ENCODE assay signal across 19 cellular contexts in genomic region chrX:41192880-41193279, GRCh38.
DNase-seq lines count a peak whose midpoint lies in the region; ATAC-seq and TF ChIP-seq lines count a peak whose summit lies in the region.
"Had no signal": no experiment of that assay in that cellular context is flagged by ENCODE, and none has a peak within 500 bp of the region (broad histone marks: within the 10 kb centered on the region; RNA-seq: fewer than 3 reads in every experiment).

No MANE protein-coding gene starts in this region.

- H3K9me3 Mint-ChIP-seq in activated T-cell treated with anti-CD3 and anti-CD28 coated beads, Interleukin-2, amount 50 U/mL, for 72 hours = no peaks in the 10 kb centered on the region
- no peaks in the 10 kb centered on the region for H3K9me3 Mint-ChIP-seq in activated T-cell treated with anti-CD3 and anti-CD28 coated beads, Interleukin-2, amount 50 U/mL, for 24 hours
- peaks cover 9% of the 10 kb centered on the region for H3K9me3 Mint-ChIP-seq in progenitor cell of endocrine pancreas (ENCODE audit: low read depth)
- no peaks in the 10 kb centered on the region for H3K9me3 Mint-ChIP-seq in activated T-helper 2 cell treated with anti-CD3 and anti-CD28 coated beads, Interferon-gamma antibody, Interleukin-2, Interleukin-4, amounts not matched to agents 10 μg/mL and 5 μg/mL and 100 μg/mL, durations not matched to agents 14 hours and 24 hours and 36 hours
- H3K9me3 Mint-ChIP-seq: CD4-positive, CD25-positive, alpha-beta regulatory T cell had no signal

- H3K36me3 Mint-ChIP-seq in activated T-cell treated with anti-CD3 and anti-CD28 coated beads, Interleukin-2, amount 50 U/mL, for 72 hours (ENCODE audit: insufficient read depth in 2 of 2) = peaks cover 4 to 29% of the 10 kb centered on the region in 2 donors
- H3K36me3 Mint-ChIP-seq in activated T-cell treated with anti-CD3 and anti-CD28 coated beads, Interleukin-2, amount 50 U/mL, for 24 hours (ENCODE audit: low read depth) = peaks cover 84% of the 10 kb centered on the region
- H3K36me3 Mint-ChIP-seq in progenitor cell of endocrine pancreas (ENCODE audit: insufficient read depth) = peaks cover 10% of the 10 kb centered on the region
- peaks cover 44% of the 10 kb centered on the region for H3K36me3 Mint-ChIP-seq in activated T-helper 2 cell treated with anti-CD3 and anti-CD28 coated beads, Interferon-gamma antibody, Interleukin-2, Interleukin-4, amounts not matched to agents 10 μg/mL and 5 μg/mL and 100 μg/mL, durations not matched to agents 14 hours and 24 hours and 36 hours (ENCODE audit: low read depth)

- no peak overlapping the region for H3K4me3 ChIP-seq in choroid plexus epithelial cell (ENCODE audit: low read depth, low read length)
- H3K4me3 ChIP-seq: uterus had no signal

- no peak for ATAC-seq in activated T-cell treated with anti-CD3 and anti-CD28 coated beads, Interleukin-2, amount 50 U/mL, for 72 hours (replicated peaks in 1 of 2)
- ATAC-seq: SK-N-SH treated with all-trans-retinoic acid at 6 μM for 48 hours had no signal

- intact Hi-C loops in activated T-helper 2 cell treated with anti-CD3 and anti-CD28 coated beads, Interferon-gamma antibody, Interleukin-2, Interleukin-4, amounts not matched to agents 10 μg/mL and 5 μg/mL and 100 μg/mL, durations not matched to agents 14 hours and 24 hours and 36 hours (cut with micrococcal nuclease) = no loop called here

- no peaks in the 10 kb centered on the region for H3K4me1 Mint-ChIP-seq in activated T-cell treated with anti-CD3 and anti-CD28 coated beads, Interleukin-2, amount 50 U/mL, for 72 hours (ENCODE audit: low read depth)
- no peaks in the 10 kb centered on the region for H3K4me1 Mint-ChIP-seq in activated T-cell treated with anti-CD3 and anti-CD28 coated beads, Interleukin-2, amount 50 U/mL, for 24 hours (ENCODE audit: low read depth)
- no peaks in the 10 kb centered on the region for H3K4me1 Mint-ChIP-seq in progenitor cell of endocrine pancreas (ENCODE audit: low read depth)
- no peaks in the 10 kb centered on the region for H3K4me1 Mint-ChIP-seq in activated T-helper 2 cell treated with anti-CD3 and anti-CD28 coated beads, Interferon-gamma antibody, Interleukin-2, Interleukin-4, amounts not matched to agents 10 μg/mL and 5 μg/mL and 100 μg/mL, durations not matched to agents 14 hours and 24 hours and 36 hours (ENCODE audit: low read depth)

- no peaks in the 10 kb centered on the region for H3K27me3 Mint-ChIP-seq in activated T-cell treated with anti-CD3 and anti-CD28 coated beads, Interleukin-2, amount 50 U/mL, for 72 hours (ENCODE audit: low read depth)
- H3K27me3 Mint-ChIP-seq in activated T-cell treated with anti-CD3 and anti-CD28 coated beads, Interleukin-2, amount 50 U/mL, for 24 hours = no peaks in the 10 kb centered on the region
- no peaks in the 10 kb centered on the region for H3K27me3 Mint-ChIP-seq in progenitor cell of endocrine pancreas
- H3K27me3 Mint-ChIP-seq in activated T-helper 2 cell treated with anti-CD3 and anti-CD28 coated beads, Interferon-gamma antibody, Interleukin-2, Interleukin-4, amounts not matched to agents 10 μg/mL and 5 μg/mL and 100 μg/mL, durations not matched to agents 14 hours and 24 hours and 36 hours (ENCODE audit: low read depth) = no peaks in the 10 kb centered on the region
- H3K27me3 Mint-ChIP-seq: CD4-positive, CD25-positive, alpha-beta regulatory T cell had no signal

- peak overlapping the region; percentile 79 for H3K27ac Mint-ChIP-seq in activated T-cell treated with anti-CD3 and anti-CD28 coated beads, Interleukin-2, amount 50 U/mL, for 72 hours
- H3K27ac Mint-ChIP-seq in activated T-cell treated with anti-CD3 and anti-CD28 coated beads, Interleukin-2, amount 50 U/mL, for 24 hours = no peak overlapping the region
- H3K27ac Mint-ChIP-seq in progenitor cell of endocrine pancreas = peak overlapping the region; percentile 47
- H3K27ac Mint-ChIP-seq in activated T-helper 2 cell treated with anti-CD3 and anti-CD28 coated beads, Interferon-gamma antibody, Interleukin-2, Interleukin-4, amounts not matched to agents 10 μg/mL and 5 μg/mL and 100 μg/mL, durations not matched to agents 14 hours and 24 hours and 36 hours = no peak overlapping the region
- H3K27ac Mint-ChIP-seq: CD4-positive, CD25-positive, alpha-beta regulatory T cell had no signal

- no peak for DNase-seq in activated T-cell treated with anti-CD3 and anti-CD28 coated beads, Interleukin-2, amount 50 U/mL, for 72 hours
- DNase-seq in activated T-cell treated with anti-CD3 and anti-CD28 coated beads, Interleukin-2, amount 50 U/mL, for 24 hours = no peak
- peak; percentile 5 for DNase-seq in LHCN-M2 (ENCODE audit: low read depth)
- peak; percentile 1 for DNase-seq in choroid plexus epithelial cell (ENCODE audit: low read depth)
- DNase-seq in progenitor cell of endocrine pancreas (ENCODE audit: low spot score, unreplicated experiment) = no peak
- no peak for DNase-seq in activated T-helper 2 cell treated with anti-CD3 and anti-CD28 coated beads, Interferon-gamma antibody, Interleukin-2, Interleukin-4, amounts not matched to agents 10 μg/mL and 5 μg/mL and 100 μg/mL, durations not matched to agents 14 hours and 24 hours and 36 hours (ENCODE audit: low spot score)
- no peak for DNase-seq in NCI-H2107 (lab: John Stamatoyannopoulos, UW)
- no peak for DNase-seq in NCI-H82 (lab: John Stamatoyannopoulos, UW)
- DNase-seq: activated gamma-delta T cell treated with Interleukin-2 at 50 U/mL for 16 hours; CD4-positive, CD25-positive, alpha-beta regulatory T cell; DMS79 treated with DMSO at 0.1 percent for 48 hours; H7; islet precursor cell; Karpas-422; NCI-H1417; NCI-H2171 treated with DMSO at 0.1 percent for 48 hours; stimulated activated naive CD4-positive, alpha-beta T cell treated with Interleukin-2 at 50 U/mL for 16 hours; uterus had no signal

- TF ChIP-seq CTCF in choroid plexus epithelial cell (conservative IDR thresholded peaks at IDR 0.05; ENCODE audit: low read depth, low read length) = no peak
- TF ChIP-seq CTCF in progenitor cell of endocrine pancreas (IDR thresholded peaks at IDR 0.05; ENCODE audit: unreplicated experiment) = no peak

- H3K4me3 Mint-ChIP-seq in activated T-cell treated with anti-CD3 and anti-CD28 coated beads, Interleukin-2, amount 50 U/mL, for 72 hours = no peak overlapping the region
- H3K4me3 Mint-ChIP-seq in activated T-cell treated with anti-CD3 and anti-CD28 coated beads, Interleukin-2, amount 50 U/mL, for 24 hours = no peak overlapping the region
- no peak overlapping the region for H3K4me3 Mint-ChIP-seq in progenitor cell of endocrine pancreas (ENCODE audit: low read depth)
- no peak overlapping the region for H3K4me3 Mint-ChIP-seq in activated T-helper 2 cell treated with anti-CD3 and anti-CD28 coated beads, Interferon-gamma antibody, Interleukin-2, Interleukin-4, amounts not matched to agents 10 μg/mL and 5 μg/mL and 100 μg/mL, durations not matched to agents 14 hours and 24 hours and 36 hours (ENCODE audit: low read depth)
- H3K4me3 Mint-ChIP-seq: CD4-positive, CD25-positive, alpha-beta regulatory T cell had no signal

Comparison
In these comparisons a context has a peak if more than half of its experiments do, and no peak if none do; other contexts are left out.
1. H3K27ac Mint-ChIP-seq: peak in activated T-cell treated with anti-CD3 and anti-CD28 coated beads, Interleukin-2, amount 50 U/mL, for 72 hours (single experiment) and progenitor cell of endocrine pancreas (single experiment); none in activated T-cell treated with anti-CD3 and anti-CD28 coated beads, Interleukin-2, amount 50 U/mL, for 24 hours (single experiment) and activated T-helper 2 cell treated with anti-CD3 and anti-CD28 coated beads, Interferon-gamma antibody, Interleukin-2, Interleukin-4, amounts not matched to agents 10 μg/mL and 5 μg/mL and 100 μg/mL, durations not matched to agents 14 hours and 24 hours and 36 hours (single experiment).
2. DNase-seq: peak in LHCN-M2 (single experiment) and choroid plexus epithelial cell (single experiment); none in activated T-cell treated with anti-CD3 and anti-CD28 coated beads, Interleukin-2, amount 50 U/mL, for 72 hours (0 of 2), activated T-cell treated with anti-CD3 and anti-CD28 coated beads, Interleukin-2, amount 50 U/mL, for 24 hours (single experiment), progenitor cell of endocrine pancreas (single experiment), activated T-helper 2 cell treated with anti-CD3 and anti-CD28 coated beads, Interferon-gamma antibody, Interleukin-2, Interleukin-4, amounts not matched to agents 10 μg/mL and 5 μg/mL and 100 μg/mL, durations not matched to agents 14 hours and 24 hours and 36 hours (single experiment), NCI-H2107 (single experiment) and NCI-H82 (single experiment).